ENCODE assay signal across 8 cellular contexts in the genomic region with DNA sequence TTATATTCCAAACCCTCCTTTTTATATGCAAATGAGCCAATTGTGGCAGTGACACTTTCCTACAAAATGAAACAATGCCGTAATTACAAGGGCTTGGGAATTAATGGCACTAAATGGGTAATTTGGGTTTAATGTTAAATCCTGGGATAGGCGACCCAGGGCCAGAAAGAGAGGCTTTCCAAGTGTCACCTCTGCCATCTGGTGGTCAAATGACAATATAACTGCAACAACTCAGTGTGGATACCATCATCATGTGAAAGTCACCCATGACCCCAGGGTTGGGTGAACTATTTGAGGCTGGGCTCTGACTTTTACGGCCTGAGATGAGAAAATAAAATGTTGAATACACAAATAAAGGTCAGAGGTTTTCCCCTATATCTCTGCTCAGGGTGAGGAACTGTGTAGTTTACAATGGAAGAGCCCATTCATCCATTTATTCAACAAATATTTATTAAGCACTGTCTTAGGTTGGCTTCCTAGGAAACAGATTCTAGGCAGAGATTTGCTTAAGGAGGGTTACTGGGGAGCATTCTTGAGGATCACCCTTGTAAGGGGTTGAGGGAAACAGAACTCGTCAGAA. TPM values are rescaled to one million over a fixed set of nuclear protein-coding genes. Genes with fewer than 3 reads are reported as not detected.
DNase-seq lines count a peak whose midpoint lies in the region; ATAC-seq, FAIRE-seq and TF ChIP-seq lines count a peak whose summit lies in the region.

No MANE protein-coding gene starts in this region.

- H3K9me3 ChIP-seq in AG04450 (ENCODE audit: control insufficient read depth, insufficient read depth, low read length) (no peaks in the 10 kb centered on the region), colonic mucosa (no peaks in the 10 kb centered on the region), HepG2 (ENCODE audit: low read length) (no peaks in the 10 kb centered on the region), transverse colon (no peaks in the 10 kb centered on the region)

- TF ChIP-seq CTCF in AG04450 (IDR thresholded peaks at IDR 0.05; ENCODE audit: low read depth, low read length) (peak; percentile 68), colonic mucosa (IDR thresholded peaks at IDR 0.05) (peak; percentile 72), HepG2 (CRISPR knock-in tag; IDR thresholded peaks at IDR 0.05) (peak; percentile 88), transverse colon (IDR thresholded peaks at IDR 0.05) (peak; percentile 56 to 68 (median 63))

- H3K27me3 ChIP-seq in AG04450 (ENCODE audit: control insufficient read depth, insufficient read depth, low read length) (no peaks in the 10 kb centered on the region), colonic mucosa (no peaks in the 10 kb centered on the region), HepG2 (ENCODE audit: control insufficient read depth in 1 of 2, insufficient read depth in 2 of 2, low read length in 2 of 2) (0 out of 5 replicates have a peak, but pooled peaks cover 0 to 6% of the 10 kb centered on the region in 2 experiments), transverse colon (no peaks in the 10 kb centered on the region)

- H3K27ac ChIP-seq in AG04450 (ENCODE audit: low read depth, low read length) (no peak overlapping the region), colonic mucosa (no peak overlapping the region), HepG2 (ENCODE audit: extremely low read length, insufficient read depth, low read length) (no peak overlapping the region), transverse colon (peak overlapping the region in 1 of 4 donors; percentile 11)

- intact Hi-C loops in colonic mucosa (cut with DNase I) (no loop called here), HepG2 (cut with micrococcal nuclease; ENCODE audit: unreplicated experiment) (loop anchor here (1.0 to 5.0 kb wide), 3 partner anchors 13 to 783 kb away; a partner anchor contains a TSS), transverse colon (cut with DNase I; ENCODE audit: low total_unique reads) (no loop called here)

- POLR2A ChIA-PET in AG04450 (lab: Yijun Ruan, JAX), result no interaction called here
- POLR2A ChIA-PET in HepG2 (lab: Yijun Ruan, JAX), result interaction anchor here (2.4 kb wide), 1 partner anchor 13 kb away, joined by 11 read pairs; a partner anchor contains a TSS

- H3K36me3 ChIP-seq in colonic mucosa (no peaks in the 10 kb centered on the region), HepG2 (replicated peaks in 1 of 2; ENCODE audit: control insufficient read depth in 1 of 2, insufficient read depth in 2 of 2, low read length in 2 of 2) (no peaks in the 10 kb centered on the region), transverse colon (no peaks in the 10 kb centered on the region)

- H2AFZ ChIP-seq in HepG2 (ENCODE audit: low read length), result no peak overlapping the region

- peak; percentile 85 for FAIRE-seq in HepG2 (lab: Jason Lieb, UNC)

- no peaks in the 10 kb centered on the region for H4K20me1 ChIP-seq in HepG2 (ENCODE audit: insufficient read depth, low read length)

- ATAC-seq in SK-N-SH treated with all-trans-retinoic acid at 6 μM for 48 hours (peak; percentile 82), HepG2 (peak; percentile 80), HG03442 (IDR thresholded peaks at IDR 0.05; ENCODE audit: unreplicated experiment) (no peak)

- H3K4me2 ChIP-seq in HepG2 (ENCODE audit: low read depth, low read length), result no peak overlapping the region

- BruUV-seq in HepG2 (replicated peaks; lab: Mats Ljungman, UMichigan), result no TSS peak

- H3K4me3 ChIP-seq in AG04450 (ENCODE audit: low read depth, low read length), result no peak overlapping the region
- no peak overlapping the region for H3K4me3 ChIP-seq in colonic mucosa
- no peak overlapping the region for H3K4me3 ChIP-seq in HepG2 (replicated peaks in 1 of 3; ENCODE audit: insufficient read depth in 1 of 3, low read depth in 2 of 3, low read length in 3 of 3)
- no peak overlapping the region for H3K4me3 ChIP-seq in transverse colon

- TF ChIP-seq POLR2A in HepG2 (IDR thresholded peaks at IDR 0.05; ENCODE audit: insufficient read depth in 1 of 2, low read depth in 2 of 2, low read length in 2 of 2) (no peak), transverse colon (IDR thresholded peaks at IDR 0.05) (no peak)

- WGBS in HepG2 (ENCODE audit: low lambda C conversion rate), result 7% methylated on average over 4 of the region's 4 CpGs
- 18 to 25% methylated on average over 3 to 4 of the region's 4 CpGs for WGBS in transverse colon (ENCODE audit: low coverage in 1 of 2), 2 donors

- H3K4me1 ChIP-seq in colonic mucosa, result no peaks in the 10 kb centered on the region
- peaks cover 58% of the 10 kb centered on the region for H3K4me1 ChIP-seq in HepG2 (ENCODE audit: insufficient read depth, low read length)
- peaks cover 0 to 13% (median 2%) of the 10 kb centered on the region in 4 donors for H3K4me1 ChIP-seq in transverse colon

- no peak for DNase-seq in AG04450 (ENCODE audit: low read depth, low spot score)
- peak; percentile 66 for DNase-seq in GM03348 (ENCODE audit: low spot score)
- DNase-seq in LHCN-M2 (ENCODE audit: low read depth), result peak; percentile 52
- DNase-seq in colonic mucosa, result peak; percentile 56
- DNase-seq in HepG2 (ENCODE audit: low spot score), result peak; percentile 75
- DNase-seq in transverse colon, result peak; percentile 21

- in situ Hi-C loops in HepG2 (cut with HindIII; ENCODE audit: extremely low pct_ligation_motif_present, low pct_unique_long_range_greater_than_20kb) (no loop called here), transverse colon (cut with MboI; ENCODE audit: low pct_ligation_motif_present in 1 of 4, low pct_unique_long_range_greater_than_20kb in 1 of 4, low sequenced_read_pairs in 3 of 4) (loop anchor here in 3 of 4 donors (25.0 kb wide), 1 partner anchor 278 kb away; no protein-coding TSS in a partner anchor)

- H3K79me2 ChIP-seq in HepG2 (ENCODE audit: insufficient read depth, low read length), result no peaks in the 10 kb centered on the region

- H3K9ac ChIP-seq in colonic mucosa (ENCODE audit: low read depth in 2 of 2, low read length in 2 of 2) (no peak overlapping the region), HepG2 (ENCODE audit: insufficient read depth, low read depth, low read length) (no peak overlapping the region)

- TF ChIP-seq EP300 in HepG2 (IDR thresholded peaks at IDR 0.05; ENCODE audit: low read depth in 2 of 2, low read length in 2 of 2), result no peak
- no peak for TF ChIP-seq EP300 in HepG2 (CRISPR knock-in tag; IDR thresholded peaks at IDR 0.05; ENCODE audit: borderline replicate concordance)
- no peak for TF ChIP-seq EP300 in transverse colon (IDR thresholded peaks at IDR 0.05; ENCODE audit: low read depth)

- CTCF ChIA-PET in AG04450 (lab: Charles Lee), result interaction anchor here (1.1 kb wide), 2 partner anchors 23 to 781 kb away, joined by 5 to 9 read pairs; no protein-coding TSS in a partner anchor
- CTCF ChIA-PET in HepG2 (lab: Yijun Ruan, JAX; ENCODE audit: low intra/inter-chr PET ratio, low total read pairs), result interaction anchor here (2.1 to 3.1 kb wide), 2 partner anchors 13 to 781 kb away, joined by 18 to 29 read pairs; a partner anchor contains a TSS

- peak; percentile 62 for TF ChIP-seq RAD21 in HepG2 (CRISPR knock-in tag; IDR thresholded peaks at IDR 0.05)

RNA-seq across cellular contexts. Expression of a gene that starts 13.6 kb away (rescaled TPM):
- 15.0 and 17.8 TPM in 2 replicates for polyA plus RNA-seq in AG04450 (2011; rRNA removed)
- polyA minus RNA-seq in AG04450 (2011; rRNA and poly(A)+ RNA removed), result 56.8 and 68.0 TPM in 2 replicates
- 16.4 and 20.2 TPM in 2 replicates for total RNA-seq in LHCN-M2 (2014; rRNA removed)
- polyA plus RNA-seq in LHCN-M2 (2012), result 8.6 TPM
- 10 to 100 TPM; 14.6 to 31.4 TPM for total RNA-seq in colonic mucosa
- total RNA-seq in HepG2 (2016; rRNA removed; fragmentation: Illumina TruSeq; extraction: Trizol), result 21.7 and 30.9 TPM in 2 replicates
- 24.1 and 25.6 TPM in 2 replicates for total RNA-seq in HepG2 (2016; cell fraction: cytosol; rRNA removed; fragmentation: Illumina TruSeq; extraction: Trizol; ENCODE audit: low read depth)
- 22.9 and 27.4 TPM in 2 replicates for total RNA-seq in HepG2 (2016; cell fraction: insoluble cytoplasmic fraction; rRNA removed; fragmentation: Illumina TruSeq; extraction: Trizol)
- total RNA-seq in HepG2 (2016; cell fraction: membrane; rRNA removed; fragmentation: Illumina TruSeq; extraction: Trizol), result 7.3 and 9.1 TPM in 2 replicates
- total RNA-seq in HepG2 (2016; cell fraction: nucleus; rRNA removed; fragmentation: Illumina TruSeq; extraction: Trizol), result 51.4 and 56.6 TPM in 2 replicates
- 11.7 and 12.7 TPM in 2 replicates for polyA plus RNA-seq in HepG2 (2011; rRNA removed)
- 8.3 and 8.8 TPM in 2 replicates for polyA plus RNA-seq in HepG2 (2011; cell fraction: cytosol; rRNA removed)
- 31.9 and 33.8 TPM in 2 replicates for polyA plus RNA-seq in HepG2 (2011; cell fraction: nucleus; rRNA removed)
- 9.5 and 11.6 TPM in 2 replicates for polyA plus RNA-seq in HepG2 (2012)
- polyA plus RNA-seq in HepG2 (2016; cell fraction: cytosol; fragmentation: Illumina TruSeq; extraction: Trizol; ENCODE audit: low read depth), result 3.5 and 3.9 TPM in 2 replicates
- polyA plus RNA-seq in HepG2 (2016; cell fraction: insoluble cytoplasmic fraction; fragmentation: Illumina TruSeq; extraction: Trizol; ENCODE audit: low read depth), result 16.9 and 20.5 TPM in 2 replicates
- polyA plus RNA-seq in HepG2 (2016; cell fraction: membrane; fragmentation: Illumina TruSeq; extraction: Trizol; ENCODE audit: low read depth), result 3.1 and 4.9 TPM in 2 replicates
- 44.8 and 47.2 TPM in 2 replicates for polyA plus RNA-seq in HepG2 (2016; cell fraction: nucleus; fragmentation: Illumina TruSeq; extraction: Trizol; ENCODE audit: insufficient read depth, low read depth)
- polyA minus RNA-seq in HepG2 (2011; rRNA and poly(A)+ RNA removed; ENCODE audit: low replicate concordance), result 74.0 and 88.3 TPM in 2 replicates
- polyA minus RNA-seq in HepG2 (2011; cell fraction: cytosol; rRNA and poly(A)+ RNA removed), result 16.3 and 16.4 TPM in 2 replicates
- 77.4 and 82.3 TPM in 2 replicates for polyA minus RNA-seq in HepG2 (2011; cell fraction: nucleus; rRNA and poly(A)+ RNA removed)
- 10 to 100 TPM; 21.7 to 78.6 (median 28.1) TPM for total RNA-seq in transverse colon

RNA-seq across cellular contexts. Expression of a gene that starts 27.7 kb away (rescaled TPM):
- 4.5 and 6.0 TPM in 2 replicates for polyA plus RNA-seq in AG04450 (2011; rRNA removed)
- 2.8 and 3.8 TPM in 2 replicates for polyA minus RNA-seq in AG04450 (2011; rRNA and poly(A)+ RNA removed)
- 1.1 and 2.8 TPM in 2 replicates for total RNA-seq in LHCN-M2 (2014; rRNA removed)
- polyA plus RNA-seq in LHCN-M2 (2012), result 0.26 TPM
- total RNA-seq in colonic mucosa, result 1 to 10 TPM; 1.6 to 5.5 TPM
- total RNA-seq in HepG2 (2016; rRNA removed; fragmentation: Illumina TruSeq; extraction: Trizol), result 0.52 and 1.1 TPM in 2 replicates
- total RNA-seq in HepG2 (2016; cell fraction: cytosol; rRNA removed; fragmentation: Illumina TruSeq; extraction: Trizol; ENCODE audit: low read depth), result 1.1 and 1.6 TPM in 2 replicates
- total RNA-seq in HepG2 (2016; cell fraction: insoluble cytoplasmic fraction; rRNA removed; fragmentation: Illumina TruSeq; extraction: Trizol), result 0.42 and 0.63 TPM in 2 replicates
- 1.5 and 1.6 TPM in 2 replicates for total RNA-seq in HepG2 (2016; cell fraction: membrane; rRNA removed; fragmentation: Illumina TruSeq; extraction: Trizol)
- total RNA-seq in HepG2 (2016; cell fraction: nucleus; rRNA removed; fragmentation: Illumina TruSeq; extraction: Trizol), result 0.99 and 1.6 TPM in 2 replicates
- 3.0 and 3.1 TPM in 2 replicates for polyA plus RNA-seq in HepG2 (2011; rRNA removed)
- 0.50 and 0.90 TPM in 2 replicates for polyA plus RNA-seq in HepG2 (2011; cell fraction: cytosol; rRNA removed)
- polyA plus RNA-seq in HepG2 (2011; cell fraction: nucleus; rRNA removed), result 6.5 and 7.2 TPM in 2 replicates
- polyA plus RNA-seq in HepG2 (2012), result 2.0 and 3.5 TPM in 2 replicates
- polyA plus RNA-seq in HepG2 (2016; cell fraction: cytosol; fragmentation: Illumina TruSeq; extraction: Trizol; ENCODE audit: low read depth), result 0.02 and 0.06 TPM in 2 replicates
- 0.32 and 0.35 TPM in 2 replicates for polyA plus RNA-seq in HepG2 (2016; cell fraction: insoluble cytoplasmic fraction; fragmentation: Illumina TruSeq; extraction: Trizol; ENCODE audit: low read depth)
- polyA plus RNA-seq in HepG2 (2016; cell fraction: membrane; fragmentation: Illumina TruSeq; extraction: Trizol; ENCODE audit: low read depth), result 0.06 and 0.13 TPM in 2 replicates
- polyA plus RNA-seq in HepG2 (2016; cell fraction: nucleus; fragmentation: Illumina TruSeq; extraction: Trizol; ENCODE audit: insufficient read depth, low read depth), result 2.2 and 3.7 TPM in 2 replicates
- 0.12 and 0.46 TPM in 2 replicates for polyA minus RNA-seq in HepG2 (2011; rRNA and poly(A)+ RNA removed; ENCODE audit: low replicate concordance)
- 0.88 and 1.4 TPM in 2 replicates for polyA minus RNA-seq in HepG2 (2011; cell fraction: cytosol; rRNA and poly(A)+ RNA removed)
- 5.5 and 11.3 TPM in 2 replicates for polyA minus RNA-seq in HepG2 (2011; cell fraction: nucleus; rRNA and poly(A)+ RNA removed)
- total RNA-seq in transverse colon, result 10 to 100 TPM in 2 of 4 donors, 1 to 10 TPM in 2; 7.2 to 32.4 (median 12.3) TPM
